ENCODE assay signal across 1 cellular context in genomic region chr1:94602802-94603625, GRCh38.
A peak's percentile ranks its signal among the peaks of the same experiment; 100 is the strongest.
TF ChIP-seq lines count a peak whose summit lies in the region.

No MANE protein-coding gene starts in this region.

TF ChIP-seq in IMR-90, 13 proteins besides CTCF, POLR2A, EP300 and RAD21:
- TF ChIP-seq CEBPB (IDR thresholded peaks at IDR 0.05; ENCODE audit: low read depth, low read length) (peak; percentile 44; the same call in 1 of the 2 replicates), SMC3 (IDR thresholded peaks at IDR 0.05; ENCODE audit: low read depth, low read length) (no peak), RFX5 (IDR thresholded peaks at IDR 0.05; ENCODE audit: low read depth, low read length) (no peak), MAFK (IDR thresholded peaks at IDR 0.05; ENCODE audit: low read depth, low read length) (peak; percentile 70), FOS (IDR thresholded peaks at IDR 0.05; ENCODE audit: low read depth, low read length) (no peak), CHD1 (IDR thresholded peaks at IDR 0.05; ENCODE audit: low read depth, low read length) (no peak), BHLHE40 (IDR thresholded peaks at IDR 0.05; ENCODE audit: low read depth, low read length) (no peak)
